ENCODE assay signal across 9 cellular contexts in genomic region chr17:46193626-46194392, GRCh38. TPM values are rescaled to one million over a fixed set of nuclear protein-coding genes. Genes with fewer than 3 reads are reported as not detected.
DNase-seq lines count a peak whose midpoint lies in the region; ATAC-seq, FAIRE-seq and TF ChIP-seq lines count a peak whose summit lies in the region.
"Had no signal": no experiment of that assay in that cellular context is flagged by ENCODE, and none has a peak within 500 bp of the region (broad histone marks: within the 10 kb centered on the region; RNA-seq: fewer than 3 reads in every experiment).

No MANE protein-coding gene starts in this region.

- H3K36me3 ChIP-seq in HepG2 (replicated peaks in 1 of 2; ENCODE audit: control insufficient read depth in 1 of 2, insufficient read depth in 2 of 2, low read length in 2 of 2), result 0 out of 5 replicates have a peak, but pooled peaks cover 0 to 1% of the 10 kb centered on the region in 2 experiments

- ATAC-seq in GM19351 (IDR thresholded peaks at IDR 0.05; ENCODE audit: unreplicated experiment), result peak; percentile 52
- ATAC-seq in HG03520 (IDR thresholded peaks at IDR 0.05; ENCODE audit: unreplicated experiment), result peak; percentile 58
- ATAC-seq in HepG2, result peak; percentile 98

- H3K27me3 Mint-ChIP-seq in dendritic cell treated with granulocyte-macrophage colony-stimulating factor and Interleukin-4, amounts not matched to agents 40 ng/mL and 50 ng/mL, for 4 days, result no peaks in the 10 kb centered on the region

- peak overlapping the region; percentile 77 for H3K4me2 ChIP-seq in HepG2 (ENCODE audit: low read depth, low read length)

- H3K9ac ChIP-seq in HepG2 (ENCODE audit: insufficient read depth, low read depth, low read length), result peak overlapping the region; percentile 95

- TF ChIP-seq EP300 in HepG2 (IDR thresholded peaks at IDR 0.05; ENCODE audit: low read depth in 2 of 2, low read length in 2 of 2), result peak in 1 of 2 experiments; percentile 25; a peak in 1 of 4 replicates
- peak; percentile 18; the same call in 1 of the 2 replicates for TF ChIP-seq EP300 in HepG2 (CRISPR knock-in tag; IDR thresholded peaks at IDR 0.05; ENCODE audit: borderline replicate concordance)

- in situ Hi-C loops in HepG2 (cut with HindIII; ENCODE audit: extremely low pct_ligation_motif_present, low pct_unique_long_range_greater_than_20kb), result no loop called here

- H3K27ac ChIP-seq in HepG2 (ENCODE audit: extremely low read length, insufficient read depth, low read length), result peak overlapping the region; percentile 96

- DNase-seq in C1 segment of cervical spinal cord (lab: John Stamatoyannopoulos, UW) (peak; percentile 71 to 100 (median 94)), NCI-H69 (lab: John Stamatoyannopoulos, UW) (peak; percentile 98), HepG2 (ENCODE audit: low spot score) (peak; percentile 94)
- peak; percentile 95 for DNase-seq in activated CD4-positive, alpha-beta T cell treated with anti-CD3 and anti-CD28 coated beads, Interleukin-2, amount 50 U/mL, for 1 hour
- peak; percentile 88 for DNase-seq in stimulated activated CD4-positive, alpha-beta T cell treated with anti-CD3 and anti-CD28 coated beads, Interleukin-2, amount 100 ng/mL, for 4 hours (ENCODE audit: low read depth)

- peak; percentile 49 for FAIRE-seq in HepG2 (lab: Jason Lieb, UNC)
- FAIRE-seq: endometrium had no signal

- no peaks in the 10 kb centered on the region; a peak in 1 of 5 replicates for H3K27me3 ChIP-seq in HepG2 (ENCODE audit: control insufficient read depth in 1 of 2, insufficient read depth in 2 of 2, low read length in 2 of 2)

- peaks cover 46% of the 10 kb centered on the region for H3K4me1 ChIP-seq in HepG2 (ENCODE audit: insufficient read depth, low read length)

- H3K79me2 ChIP-seq in HepG2 (ENCODE audit: insufficient read depth, low read length), result peaks cover 86% of the 10 kb centered on the region

- CTCF ChIA-PET in HepG2 (lab: Yijun Ruan, JAX; ENCODE audit: low intra/inter-chr PET ratio, low total read pairs), result interaction anchor here (1.0 to 3.7 kb wide), 3 partner anchors 19 to 190 kb away, joined by 3 to 32 read pairs (median 6); no protein-coding TSS in a partner anchor

- H3K4me3 ChIP-seq in HepG2 (replicated peaks in 1 of 3; ENCODE audit: insufficient read depth in 1 of 3, low read depth in 2 of 3, low read length in 3 of 3), result peak overlapping the region; percentile 84 to 98 (median 94)

- no peak overlapping the region for H2AFZ ChIP-seq in HepG2 (ENCODE audit: low read length)

- peak; percentile 27 for TF ChIP-seq CTCF in HepG2 (CRISPR knock-in tag; IDR thresholded peaks at IDR 0.05)

- H3K4me3 Mint-ChIP-seq in dendritic cell treated with granulocyte-macrophage colony-stimulating factor and Interleukin-4, amounts not matched to agents 40 ng/mL and 50 ng/mL, for 4 days, result peak overlapping the region; percentile 85

- peak; percentile 93 to 95 for TF ChIP-seq POLR2A in HepG2 (IDR thresholded peaks at IDR 0.05; ENCODE audit: insufficient read depth in 1 of 2, low read depth in 2 of 2, low read length in 2 of 2)

- peaks cover 32% of the 10 kb centered on the region for H4K20me1 ChIP-seq in HepG2 (ENCODE audit: insufficient read depth, low read length)

- no peaks in the 10 kb centered on the region for H3K9me3 Mint-ChIP-seq in dendritic cell treated with granulocyte-macrophage colony-stimulating factor and Interleukin-4, amounts not matched to agents 40 ng/mL and 50 ng/mL, for 4 days

- POLR2A ChIA-PET in HepG2 (lab: Yijun Ruan, JAX), result interaction anchor here (1.0 to 2.0 kb wide), 7 partner anchors 8 to 190 kb away, joined by 3 to 11 read pairs (median 3); no protein-coding TSS in a partner anchor

- WGBS in HepG2 (ENCODE audit: low lambda C conversion rate), result 1% methylated on average over 32 of the region's 60 CpGs

- BruUV-seq in HepG2 (replicated peaks; lab: Mats Ljungman, UMichigan), result no TSS peak

- peaks cover 37% of the 10 kb centered on the region for H3K4me1 Mint-ChIP-seq in dendritic cell treated with granulocyte-macrophage colony-stimulating factor and Interleukin-4, amounts not matched to agents 40 ng/mL and 50 ng/mL, for 4 days (ENCODE audit: low read depth)

- no peak; the same call in none of the 2 replicates for TF ChIP-seq RAD21 in HepG2 (CRISPR knock-in tag; IDR thresholded peaks at IDR 0.05)

- H3K36me3 Mint-ChIP-seq in dendritic cell treated with granulocyte-macrophage colony-stimulating factor and Interleukin-4, amounts not matched to agents 40 ng/mL and 50 ng/mL, for 4 days (ENCODE audit: low read depth), result peaks cover 44% of the 10 kb centered on the region

- no peaks in the 10 kb centered on the region for H3K9me3 ChIP-seq in HepG2 (ENCODE audit: low read length)

- intact Hi-C loops in dendritic cell treated with granulocyte-macrophage colony-stimulating factor and Interleukin-4, amounts not matched to agents 40 ng/mL and 50 ng/mL, for 4 days (cut with micrococcal nuclease), result no loop called here
- intact Hi-C loops in HepG2 (cut with micrococcal nuclease; ENCODE audit: unreplicated experiment), result loop anchor here (5.0 to 10.0 kb wide), 2 partner anchors 97 to 119 kb away; no protein-coding TSS in a partner anchor

- peak overlapping the region; percentile 97 for H3K27ac Mint-ChIP-seq in dendritic cell treated with granulocyte-macrophage colony-stimulating factor and Interleukin-4, amounts not matched to agents 40 ng/mL and 50 ng/mL, for 4 days

TF ChIP-seq in HepG2, 621 proteins besides CTCF, POLR2A, EP300 and RAD21 (continues in another document):
- TF ChIP-seq DZIP1 (CRISPR knock-in tag; IDR thresholded peaks at IDR 0.05) (peak; percentile 94; the same call in 1 of the 2 replicates), ZNF232 (CRISPR knock-in tag; IDR thresholded peaks at IDR 0.05; ENCODE audit: borderline replicate concordance) (no peak), MTF1 (CRISPR knock-in tag; IDR thresholded peaks at IDR 0.05) (no peak), ZBTB43 (CRISPR knock-in tag; conservative IDR thresholded peaks at IDR 0.05) (no peak), EEA1 (CRISPR knock-in tag; IDR thresholded peaks at IDR 0.05; ENCODE audit: borderline replicate concordance) (peak; percentile 87; the same call in 1 of the 2 replicates), ZNF776 (CRISPR knock-in tag; IDR thresholded peaks at IDR 0.05) (peak; percentile 61; the same call in 1 of the 2 replicates), KLF6 (CRISPR knock-in tag; IDR thresholded peaks at IDR 0.05) (peak; percentile 42; the same call in 1 of the 2 replicates), NCOR1 (IDR thresholded peaks at IDR 0.05; ENCODE audit: borderline replicate concordance, low read length) (peak; percentile 8; the same call in 1 of the 2 replicates), ZFP41 (CRISPR knock-in tag; IDR thresholded peaks at IDR 0.05; ENCODE audit: borderline replicate concordance) (peak; percentile 92)

RNA-seq across cellular contexts. Expression of gene KANSL1, which starts 0.6 kb away (rescaled TPM):
- total RNA-seq in HepG2 (2016; rRNA removed; fragmentation: Illumina TruSeq; extraction: Trizol), result 59.6 and 60.9 TPM in 2 replicates
- 223 and 253 TPM in 2 replicates for total RNA-seq in HepG2 (2016; cell fraction: cytosol; rRNA removed; fragmentation: Illumina TruSeq; extraction: Trizol; ENCODE audit: low read depth)
- total RNA-seq in HepG2 (2016; cell fraction: insoluble cytoplasmic fraction; rRNA removed; fragmentation: Illumina TruSeq; extraction: Trizol), result 54.9 and 58.3 TPM in 2 replicates
- total RNA-seq in HepG2 (2016; cell fraction: membrane; rRNA removed; fragmentation: Illumina TruSeq; extraction: Trizol), result 138 and 153 TPM in 2 replicates
- total RNA-seq in HepG2 (2016; cell fraction: nucleus; rRNA removed; fragmentation: Illumina TruSeq; extraction: Trizol), result 130 and 145 TPM in 2 replicates
- 22.8 and 24.0 TPM in 2 replicates for polyA plus RNA-seq in HepG2 (2011; rRNA removed)
- 11.2 and 14.3 TPM in 2 replicates for polyA plus RNA-seq in HepG2 (2011; cell fraction: cytosol; rRNA removed)
- 69.1 and 88.4 TPM in 2 replicates for polyA plus RNA-seq in HepG2 (2011; cell fraction: nucleus; rRNA removed)
- 23.5 and 23.7 TPM in 2 replicates for polyA plus RNA-seq in HepG2 (2012)
- 2.0 and 2.7 TPM in 2 replicates for polyA plus RNA-seq in HepG2 (2016; cell fraction: cytosol; fragmentation: Illumina TruSeq; extraction: Trizol; ENCODE audit: low read depth)
- polyA plus RNA-seq in HepG2 (2016; cell fraction: insoluble cytoplasmic fraction; fragmentation: Illumina TruSeq; extraction: Trizol; ENCODE audit: low read depth), result 21.5 and 27.8 TPM in 2 replicates
- 5.6 and 6.8 TPM in 2 replicates for polyA plus RNA-seq in HepG2 (2016; cell fraction: membrane; fragmentation: Illumina TruSeq; extraction: Trizol; ENCODE audit: low read depth)
- polyA plus RNA-seq in HepG2 (2016; cell fraction: nucleus; fragmentation: Illumina TruSeq; extraction: Trizol; ENCODE audit: insufficient read depth, low read depth), result 94.8 and 102 TPM in 2 replicates
- polyA minus RNA-seq in HepG2 (2011; rRNA and poly(A)+ RNA removed; ENCODE audit: low replicate concordance), result 94.4 and 97.7 TPM in 2 replicates
- 61.5 and 62.2 TPM in 2 replicates for polyA minus RNA-seq in HepG2 (2011; cell fraction: cytosol; rRNA and poly(A)+ RNA removed)
- 272 and 315 TPM in 2 replicates for polyA minus RNA-seq in HepG2 (2011; cell fraction: nucleus; rRNA and poly(A)+ RNA removed)

Comparison
In these comparisons a context has a peak if more than half of its experiments do, and no peak if none do; other contexts are left out.
1. Peak in every context shown above with its lines: DNase-seq, ATAC-seq, H3K4me3 ChIP-seq and H3K27ac ChIP-seq.